ENCODE assay signal across 9 cellular contexts in genomic region chr9:90894956-90895687, GRCh38.
DNase-seq lines count a peak whose midpoint lies in the region; ATAC-seq and TF ChIP-seq lines count a peak whose summit lies in the region.
"Had no signal": no experiment of that assay in that cellular context is flagged by ENCODE, and none has a peak within 500 bp of the region (broad histone marks: within the 10 kb centered on the region; RNA-seq: fewer than 3 reads in every experiment).

No MANE protein-coding gene starts in this region.

- H3K9ac ChIP-seq in KMS-11 (no peak overlapping the region), neuronal stem cell (ENCODE audit: low read depth, low read length, poor library complexity) (no peak overlapping the region)

- H4K8ac ChIP-seq in neuronal stem cell (ENCODE audit: low read depth, low read length) = no peak overlapping the region

- H3K79me2 ChIP-seq in KMS-11 (ENCODE audit: insufficient read depth, low read depth) = no peaks in the 10 kb centered on the region

- DNase-seq in GM03348 (ENCODE audit: low spot score) (peak; percentile 29), chondrocyte (ENCODE audit: low spot score) (no peak), neuronal stem cell (ENCODE audit: low spot score) (no peak), retina (no peak), GM19238 (ENCODE audit: insufficient read length, low spot score) (no peak)
- DNase-seq in activated naive CD4-positive, alpha-beta T cell treated with anti-CD3 and anti-CD28 coated beads, Interleukin-2, amount 10 ng/mL, durations not matched to agents 7 days and 5 days = no peak

- H2BK120ac ChIP-seq in neuronal stem cell (ENCODE audit: low read depth, low read length) = no peak overlapping the region

- H3K14ac ChIP-seq in neuronal stem cell (ENCODE audit: low read length) = no peak overlapping the region

- H3K27me3 ChIP-seq in KMS-11 (ENCODE audit: insufficient read depth, low read depth) (no peaks in the 10 kb centered on the region), neuronal stem cell (ENCODE audit: control insufficient read depth in 3 of 3, insufficient read depth in 3 of 3, low read depth in 1 of 3, low read length in 3 of 3) (peaks cover 0 to 6% (median 0%) of the 10 kb centered on the region in 3 experiments)
- H3K27me3 ChIP-seq: tibial nerve had no signal

- TF ChIP-seq CTCF in KMS-11 (conservative IDR thresholded peaks at IDR 0.05; ENCODE audit: low read depth, low read length) (peak; percentile 86), chondrocyte (IDR thresholded peaks at IDR 0.05) (peak; percentile 74)

- no peak overlapping the region for H4K91ac ChIP-seq in neuronal stem cell (ENCODE audit: low read depth, low read length, poor library complexity)

- no peak overlapping the region for H3K27ac ChIP-seq in KMS-11
- no peak overlapping the region for H3K27ac ChIP-seq in neuronal stem cell (replicated peaks; ENCODE audit: low read length)
- H3K27ac ChIP-seq: tibial nerve had no signal

- H3K36me3 ChIP-seq in KMS-11 (ENCODE audit: insufficient read depth) = no peaks in the 10 kb centered on the region
- H3K36me3 ChIP-seq in neuronal stem cell (replicated peaks in 1 of 2; ENCODE audit: control insufficient read depth in 2 of 2, insufficient read depth in 2 of 2, low read length in 2 of 2) = no peaks in the 10 kb centered on the region

- peaks cover 9% of the 10 kb centered on the region for H3K27me3 Mint-ChIP-seq in chondrocyte (ENCODE audit: low read depth)
- H3K27me3 Mint-ChIP-seq in activated naive CD4-positive, alpha-beta T cell treated with anti-CD3 and anti-CD28 coated beads, Interleukin-2, amount 10 ng/mL, durations not matched to agents 7 days and 5 days = peaks cover 7% of the 10 kb centered on the region

- no peak overlapping the region for H2AK5ac ChIP-seq in neuronal stem cell (ENCODE audit: low read depth, low read length)

- H2BK5ac ChIP-seq in neuronal stem cell (ENCODE audit: low read length) = no peak overlapping the region

- H3K4me1 Mint-ChIP-seq in chondrocyte (ENCODE audit: low read depth) = no peaks in the 10 kb centered on the region
- no peaks in the 10 kb centered on the region for H3K4me1 Mint-ChIP-seq in activated naive CD4-positive, alpha-beta T cell treated with anti-CD3 and anti-CD28 coated beads, Interleukin-2, amount 10 ng/mL, durations not matched to agents 7 days and 5 days

- no peak overlapping the region for H3K27ac Mint-ChIP-seq in chondrocyte (ENCODE audit: unreplicated experiment)
- H3K27ac Mint-ChIP-seq in activated naive CD4-positive, alpha-beta T cell treated with anti-CD3 and anti-CD28 coated beads, Interleukin-2, amount 10 ng/mL, durations not matched to agents 7 days and 5 days = no peak overlapping the region

- H3K4me3 Mint-ChIP-seq in chondrocyte (ENCODE audit: unreplicated experiment) = no peak overlapping the region
- H3K4me3 Mint-ChIP-seq in activated naive CD4-positive, alpha-beta T cell treated with anti-CD3 and anti-CD28 coated beads, Interleukin-2, amount 10 ng/mL, durations not matched to agents 7 days and 5 days = no peak overlapping the region

- no peaks in the 10 kb centered on the region for H4K20me1 ChIP-seq in KMS-11 (ENCODE audit: insufficient read depth)

- H3K4me1 ChIP-seq in KMS-11 (ENCODE audit: low read depth, poor library complexity, severe bottlenecking) (no peaks in the 10 kb centered on the region), neuronal stem cell (ENCODE audit: control insufficient read depth in 2 of 2, insufficient read depth in 1 of 2, low read depth in 1 of 2, low read length in 2 of 2) (peaks cover 0 to 14% of the 10 kb centered on the region in 2 donors)
- H3K4me1 ChIP-seq: tibial nerve had no signal

- H3K4ac ChIP-seq in neuronal stem cell (ENCODE audit: low read length) = no peak overlapping the region

- no peak overlapping the region for H2AFZ ChIP-seq in KMS-11 (ENCODE audit: low read depth)
- no peak overlapping the region for H2AFZ ChIP-seq in neuronal stem cell (ENCODE audit: low read length)

- no peak overlapping the region for H3K4me2 ChIP-seq in KMS-11
- H3K4me2 ChIP-seq in neuronal stem cell (ENCODE audit: insufficient read depth, low read length, poor library complexity, severe bottlenecking) = no peak overlapping the region

- no peak overlapping the region for H3K23ac ChIP-seq in neuronal stem cell (ENCODE audit: low read depth, low read length, poor library complexity)

- no peaks in the 10 kb centered on the region for H3K79me1 ChIP-seq in neuronal stem cell (ENCODE audit: low read depth, low read length)

- no peaks in the 10 kb centered on the region for H3K9me3 Mint-ChIP-seq in chondrocyte (ENCODE audit: low read depth)
- H3K9me3 Mint-ChIP-seq in activated naive CD4-positive, alpha-beta T cell treated with anti-CD3 and anti-CD28 coated beads, Interleukin-2, amount 10 ng/mL, durations not matched to agents 7 days and 5 days = no peaks in the 10 kb centered on the region

- WGBS in neuronal stem cell (ENCODE audit: extremely low coverage in 2 of 2, insufficient read length in 2 of 2, insufficient replicate concordance in 1 of 2), 2 donors = no CpG with 5 or more reads among the region's 16 CpGs

- peak overlapping the region; percentile 9 for H2BK15ac ChIP-seq in neuronal stem cell (ENCODE audit: low read length)

- ATAC-seq in HG03571 (IDR thresholded peaks at IDR 0.05; ENCODE audit: unreplicated experiment) = no peak

- H3K4me3 ChIP-seq in KMS-11 (IDR thresholded peaks at IDR 0.05; ENCODE audit: insufficient read depth, low read depth, low read length) (no peak overlapping the region), neuronal stem cell (ENCODE audit: low read length in 2 of 2) (no peak overlapping the region)
- H3K4me3 ChIP-seq: tibial nerve had no signal

- no peaks in the 10 kb centered on the region for H3K36me3 Mint-ChIP-seq in chondrocyte (ENCODE audit: low read depth)
- H3K36me3 Mint-ChIP-seq in activated naive CD4-positive, alpha-beta T cell treated with anti-CD3 and anti-CD28 coated beads, Interleukin-2, amount 10 ng/mL, durations not matched to agents 7 days and 5 days = no peaks in the 10 kb centered on the region

- CTCF ChIA-PET in activated naive CD4-positive, alpha-beta T cell treated with anti-CD3 and anti-CD28 coated beads, Interleukin-2, amount 10 ng/mL, durations not matched to agents 7 days and 5 days (lab: Charles Lee) = interaction anchor here (1.0 kb wide), 1 partner anchor 11 kb away, joined by 3 read pairs; no protein-coding TSS in a partner anchor

- peaks cover 0 to 2% of the 10 kb centered on the region in 2 donors for H3K9me3 ChIP-seq in neuronal stem cell (replicated peaks in 1 of 2; ENCODE audit: control insufficient read depth in 2 of 2, insufficient read depth in 1 of 2, low read depth in 1 of 2, low read length in 2 of 2)
- H3K9me3 ChIP-seq: tibial nerve had no signal

- H3K18ac ChIP-seq in neuronal stem cell (ENCODE audit: low read length) = peak overlapping the region; percentile 15

- H2BK12ac ChIP-seq in neuronal stem cell (ENCODE audit: low read length) = no peak overlapping the region
